ENCODE assay signal across 26 cellular contexts in the genomic region with DNA sequence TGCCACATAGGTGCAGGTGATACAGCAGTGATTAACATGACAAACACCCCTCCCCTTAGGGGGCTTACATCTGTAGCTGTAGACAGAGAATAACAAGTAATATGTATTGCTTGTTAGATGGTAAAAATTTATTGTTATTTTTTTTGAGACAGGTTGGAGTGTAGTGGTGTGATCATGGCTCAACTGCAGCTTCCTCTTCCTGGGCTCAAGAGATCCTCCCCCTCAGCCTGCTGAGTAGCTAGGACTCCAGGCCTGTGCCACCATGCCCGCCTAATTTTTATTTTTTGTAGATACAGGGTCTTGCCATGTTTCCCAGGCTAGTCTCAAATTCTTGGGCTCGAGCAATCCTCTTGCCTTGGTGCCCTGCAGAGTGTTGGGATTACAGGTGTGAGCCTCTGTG. TPM values are rescaled to one million over a fixed set of nuclear protein-coding genes. Genes with fewer than 3 reads are reported as not detected.
DNase-seq lines count a peak whose midpoint lies in the region; ATAC-seq and TF ChIP-seq lines count a peak whose summit lies in the region.
"Had no signal": no experiment of that assay in that cellular context is flagged by ENCODE, and none has a peak within 500 bp of the region (broad histone marks: within the 10 kb centered on the region; RNA-seq: fewer than 3 reads in every experiment).

No MANE protein-coding gene starts in this region.

- ATAC-seq in activated naive CD8-positive, alpha-beta T cell treated with anti-CD3 and anti-CD28 coated beads, Interleukin-2, amount 50 U/mL, for 24 hours: no peak
- no peak for ATAC-seq in activated B cell treated with CpG ODN at 0.5 μM for 24 hours (ENCODE audit: low read depth)
- ATAC-seq in right lobe of liver: no peak
- ATAC-seq: gastroesophageal sphincter; left lung; natural killer cell treated with Interleukin-12 subunit alpha and Interleukin-12 subunit beta and Interleukin-15 and Interleukin-18, amount 100 ng/mL, for 72 hours had no signal

- H3K4me1 Mint-ChIP-seq in activated naive CD8-positive, alpha-beta T cell (ENCODE audit: low read depth): peaks cover 57% of the 10 kb centered on the region
- peaks cover 37% of the 10 kb centered on the region for H3K4me1 Mint-ChIP-seq in activated naive CD8-positive, alpha-beta T cell treated with anti-CD3 and anti-CD28 coated beads, Interleukin-2, amount 50 U/mL, for 24 hours
- H3K4me1 Mint-ChIP-seq in activated B cell treated with CpG ODN at 0.5 μM for 24 hours: peaks cover 55% of the 10 kb centered on the region

- H3K9me3 Mint-ChIP-seq in activated naive CD8-positive, alpha-beta T cell (ENCODE audit: low read depth): no peaks in the 10 kb centered on the region
- no peaks in the 10 kb centered on the region for H3K9me3 Mint-ChIP-seq in activated naive CD8-positive, alpha-beta T cell treated with anti-CD3 and anti-CD28 coated beads, Interleukin-2, amount 50 U/mL, for 24 hours
- H3K9me3 Mint-ChIP-seq in activated B cell treated with CpG ODN at 0.5 μM for 24 hours: no peaks in the 10 kb centered on the region
- H3K9me3 Mint-ChIP-seq: HFFc6; natural killer cell treated with Interleukin-12 subunit alpha and Interleukin-12 subunit beta and Interleukin-15 and Interleukin-18, amount 100 ng/mL, for 72 hours had no signal

- 86% methylated on average over 1 of the region's 2 CpGs for WGBS in right lobe of liver (ENCODE audit: insufficient coverage, low coverage, low lambda C conversion rate, missing lambda C conversion rate)

- H3K9me3 ChIP-seq in right lobe of liver (no peaks in the 10 kb centered on the region), left ventricle myocardium inferior (replicated peaks) (no peaks in the 10 kb centered on the region)
- H3K9me3 ChIP-seq: gastroesophageal sphincter, left lung, MG63, transverse colon had no signal

- POLR2A ChIA-PET in activated B cell treated with CpG ODN at 0.5 μM for 24 hours (lab: Charles Lee): interaction anchor here (1.0 to 1.6 kb wide), 5 partner anchors 8 to 111 kb away, joined by 3 to 4 read pairs (median 3); no protein-coding TSS in a partner anchor

- no peaks in the 10 kb centered on the region for H3K27me3 Mint-ChIP-seq in activated naive CD8-positive, alpha-beta T cell
- no peaks in the 10 kb centered on the region for H3K27me3 Mint-ChIP-seq in activated naive CD8-positive, alpha-beta T cell treated with anti-CD3 and anti-CD28 coated beads, Interleukin-2, amount 50 U/mL, for 24 hours
- no peaks in the 10 kb centered on the region for H3K27me3 Mint-ChIP-seq in activated B cell treated with CpG ODN at 0.5 μM for 24 hours
- H3K27me3 Mint-ChIP-seq: natural killer cell treated with Interleukin-12 subunit alpha and Interleukin-12 subunit beta and Interleukin-15 and Interleukin-18, amount 100 ng/mL, for 72 hours had no signal

- TF ChIP-seq CTCF in activated B cell treated with CpG ODN at 0.5 μM for 24 hours (IDR thresholded peaks at IDR 0.05): no peak
- TF ChIP-seq CTCF in right lobe of liver (IDR thresholded peaks at IDR 0.05): no peak
- TF ChIP-seq CTCF in left ventricle myocardium inferior (IDR thresholded peaks at IDR 0.05; ENCODE audit: borderline replicate concordance): no peak

- no peak overlapping the region for H3K4me3 ChIP-seq in right lobe of liver
- H3K4me3 ChIP-seq in left ventricle myocardium inferior: no peak overlapping the region
- H3K4me3 ChIP-seq: BLaER1, dorsolateral prefrontal cortex, gastroesophageal sphincter, left lung, MG63, SK-N-MC, transverse colon had no signal

- H3K36me3 Mint-ChIP-seq in activated naive CD8-positive, alpha-beta T cell: peaks cover 17% of the 10 kb centered on the region
- peaks cover 25% of the 10 kb centered on the region for H3K36me3 Mint-ChIP-seq in activated naive CD8-positive, alpha-beta T cell treated with anti-CD3 and anti-CD28 coated beads, Interleukin-2, amount 50 U/mL, for 24 hours (ENCODE audit: low read depth)
- peaks cover 29% of the 10 kb centered on the region for H3K36me3 Mint-ChIP-seq in activated B cell treated with CpG ODN at 0.5 μM for 24 hours (ENCODE audit: low read depth)
- H3K36me3 Mint-ChIP-seq: natural killer cell treated with Interleukin-12 subunit alpha and Interleukin-12 subunit beta and Interleukin-15 and Interleukin-18, amount 100 ng/mL, for 72 hours had no signal

- H3K27me3 ChIP-seq in right lobe of liver (no peaks in the 10 kb centered on the region), left ventricle myocardium inferior (ENCODE audit: low read depth) (no peaks in the 10 kb centered on the region)
- H3K27me3 ChIP-seq: BLaER1, dorsolateral prefrontal cortex, gastroesophageal sphincter, left lung, MG63, transverse colon had no signal

- no peak for DNase-seq in activated naive CD8-positive, alpha-beta T cell treated with anti-CD3 and anti-CD28 coated beads, Interleukin-2, amount 50 U/mL, for 24 hours
- DNase-seq in activated B cell treated with CpG ODN at 0.5 μM for 24 hours (no peak), right lobe of liver (no peak), dedifferentiated amniotic fluid mesenchymal stem cell (ENCODE audit: extremely low spot score) (no peak), iPS-NIHi11 (ENCODE audit: low spot score) (no peak), left ventricle myocardium inferior (no peak), NCI-H774 (lab: John Stamatoyannopoulos, UW) (no peak)
- DNase-seq: ACHN; activated CD4-positive, alpha-beta T cell treated with anti-CD3 and anti-CD28 coated beads, Interleukin-2, amount 50 U/mL, for 48 hours; DMS79; dorsolateral prefrontal cortex; GF-D8; HFFc6; hypothalamus; KG1; left lung; MG63; midbrain; NCI-H1436 treated with DMSO at 0.1 percent for 48 hours; transverse colon had no signal

- H3K27ac ChIP-seq in right lobe of liver: peak overlapping the region in 2 of 3 donors; percentile 19 to 31
- H3K27ac ChIP-seq in left ventricle myocardium inferior (replicated peaks): no peak overlapping the region
- H3K27ac ChIP-seq: BLaER1, gastroesophageal sphincter, SK-N-MC had no signal

- H3K36me3 ChIP-seq in right lobe of liver (no peaks in the 10 kb centered on the region), left ventricle myocardium inferior (no peaks in the 10 kb centered on the region)
- H3K36me3 ChIP-seq: gastroesophageal sphincter, left lung, MG63, transverse colon had no signal

- H3K27ac Mint-ChIP-seq in activated naive CD8-positive, alpha-beta T cell: peak overlapping the region; percentile 55
- H3K27ac Mint-ChIP-seq in activated naive CD8-positive, alpha-beta T cell treated with anti-CD3 and anti-CD28 coated beads, Interleukin-2, amount 50 U/mL, for 24 hours: no peak overlapping the region
- H3K27ac Mint-ChIP-seq in activated B cell treated with CpG ODN at 0.5 μM for 24 hours: peak overlapping the region; percentile 46
- H3K27ac Mint-ChIP-seq: activated T-helper 2 cell treated with anti-CD3 and anti-CD28 coated beads, Interferon-gamma antibody, Interleukin-2, Interleukin-4, amounts not matched to agents 10 μg/mL and 5 μg/mL and 100 μg/mL, durations not matched to agents 14 hours and 24 hours and 36 hours; natural killer cell treated with Interleukin-12 subunit alpha and Interleukin-12 subunit beta and Interleukin-15 and Interleukin-18, amount 100 ng/mL, for 72 hours had no signal

- intact Hi-C loops in activated B cell treated with CpG ODN at 0.5 μM for 24 hours (cut with micrococcal nuclease): loop anchor here (5.0 kb wide), 1 partner anchor 38 kb away; no protein-coding TSS in a partner anchor
- intact Hi-C loops in right lobe of liver (cut with DNase I): no loop called here
- intact Hi-C loops in left ventricle myocardium inferior (cut with micrococcal nuclease): loop anchor here (10.0 kb wide), 1 partner anchor 50 kb away; no protein-coding TSS in a partner anchor

- peaks cover 0 to 72% (median 24%) of the 10 kb centered on the region in 4 donors for H3K4me1 ChIP-seq in right lobe of liver
- peaks cover 49% of the 10 kb centered on the region for H3K4me1 ChIP-seq in left ventricle myocardium inferior

- no peak overlapping the region for H3K4me3 Mint-ChIP-seq in activated naive CD8-positive, alpha-beta T cell
- H3K4me3 Mint-ChIP-seq in activated naive CD8-positive, alpha-beta T cell treated with anti-CD3 and anti-CD28 coated beads, Interleukin-2, amount 50 U/mL, for 24 hours: no peak overlapping the region
- no peak overlapping the region for H3K4me3 Mint-ChIP-seq in activated B cell treated with CpG ODN at 0.5 μM for 24 hours
- H3K4me3 Mint-ChIP-seq: HFFc6; natural killer cell treated with Interleukin-12 subunit alpha and Interleukin-12 subunit beta and Interleukin-15 and Interleukin-18, amount 100 ng/mL, for 72 hours had no signal

- no peak for TF ChIP-seq POLR2A in right lobe of liver (IDR thresholded peaks at IDR 0.05)

- CTCF ChIA-PET in activated B cell treated with CpG ODN at 0.5 μM for 24 hours (lab: Charles Lee): interaction anchor here (1.1 kb wide), 1 partner anchor 11 kb away, joined by 3 read pairs; no protein-coding TSS in a partner anchor

RNA-seq across cellular contexts. Expression of gene DIP2B, which starts 19.8 kb away (rescaled TPM):
- total RNA-seq in activated B cell treated with CpG ODN at 0.5 μM for 24 hours (32.2 and 32.3 TPM in 2 replicates), right lobe of liver (10 to 100 TPM; 11.1 to 24.0 (median 14.8) TPM), left ventricle myocardium inferior (13.2 TPM)

Comparison
In these comparisons a context has a peak if more than half of its experiments do, and no peak if none do; other contexts are left out.
1. intact Hi-C loops: an anchor here in activated B cell treated with CpG ODN at 0.5 μM for 24 hours (5.0 kb wide) and left ventricle myocardium inferior (10.0 kb wide); none called in right lobe of liver.